ENCODE assay signal across 8 cellular contexts in the genomic region with DNA sequence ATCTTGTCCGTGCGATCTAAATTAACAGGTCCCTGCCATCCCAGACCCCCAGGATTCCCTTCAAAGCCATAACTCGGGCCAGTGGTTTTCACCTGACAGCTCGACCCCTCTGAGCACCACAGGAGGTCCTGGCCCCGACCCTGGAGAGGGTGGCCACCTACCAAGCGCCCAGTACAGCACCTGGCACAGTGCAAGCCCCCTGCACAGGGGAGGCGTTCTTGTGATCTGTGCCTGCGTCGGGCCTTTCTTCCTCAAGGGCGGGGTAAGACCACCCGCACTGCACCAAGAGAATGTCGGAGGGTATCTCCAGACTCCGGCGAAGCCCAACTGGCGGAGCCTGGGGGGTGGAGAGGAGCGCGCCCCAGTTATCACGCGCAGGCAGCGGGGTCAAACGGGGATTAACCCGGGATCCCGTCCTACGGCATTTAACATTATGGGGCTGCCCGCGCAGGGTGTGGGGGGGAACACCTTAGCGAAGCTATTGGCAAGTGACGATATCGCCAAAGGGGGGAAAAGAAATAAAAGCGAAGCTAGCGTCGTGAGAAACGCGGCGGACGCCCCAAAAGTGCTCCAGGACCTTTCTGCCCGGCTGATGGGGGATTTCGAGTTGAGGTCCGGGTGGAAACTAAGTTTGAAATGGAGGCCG. TPM values are rescaled to one million over a fixed set of nuclear protein-coding genes. Genes with fewer than 3 reads are reported as not detected.
A peak's percentile ranks its signal among the peaks of the same experiment; 100 is the strongest.
DNase-seq lines count a peak whose midpoint lies in the region; ATAC-seq and TF ChIP-seq lines count a peak whose summit lies in the region.

No MANE protein-coding gene starts in this region.

- intact Hi-C loops in lower leg skin (cut with DNase I; ENCODE audit: low total_unique reads): no loop called here

- in situ Hi-C loops in GM13977 (cut with MboI; ENCODE audit: low pct_unique_long_range_greater_than_20kb, low sequenced_read_pairs, unreplicated experiment): no loop called here

- peak overlapping the region; percentile 97 to 100 for H3K27ac Mint-ChIP-seq in stimulated activated naive CD8-positive, alpha-beta T cell treated with anti-CD3 and anti-CD28 coated beads, Interleukin-15, amount 100 ng/mL, for 72 hours

- TF ChIP-seq POLR2A in lower leg skin (IDR thresholded peaks at IDR 0.05): no peak

- DNase-seq in ELF-1 (ENCODE audit: low read depth, low spot score) (peak; percentile 78), RWPE1 (ENCODE audit: low spot score) (no peak), lower leg skin (ENCODE audit: low spot score in 2 of 2) (peak in 1 of 2 donors; percentile 91), GM13977 (ENCODE audit: low spot score) (no peak), HK-2 (ENCODE audit: unreplicated experiment) (no peak)
- DNase-seq in central memory CD4-positive, alpha-beta T cell: peak; percentile 43
- DNase-seq in stimulated activated naive CD8-positive, alpha-beta T cell treated with anti-CD3 and anti-CD28 coated beads, Interleukin-15, amount 100 ng/mL, for 72 hours: peak; percentile 57 to 58
- no peak for DNase-seq in activated CD4-positive, CD25-positive, alpha-beta regulatory T cell (lab: John Stamatoyannopoulos, UW)

- 0 to 1% methylated on average over 38 to 40 of the region's 40 CpGs for WGBS in lower leg skin, 2 donors

- peaks cover 58% of the 10 kb centered on the region for H3K4me1 Mint-ChIP-seq in stimulated activated naive CD8-positive, alpha-beta T cell treated with anti-CD3 and anti-CD28 coated beads, Interleukin-15, amount 100 ng/mL, for 72 hours

- H3K27me3 Mint-ChIP-seq in stimulated activated naive CD8-positive, alpha-beta T cell treated with anti-CD3 and anti-CD28 coated beads, Interleukin-15, amount 100 ng/mL, for 72 hours: no peaks in the 10 kb centered on the region

- no peak for ATAC-seq in stimulated activated naive CD8-positive, alpha-beta T cell treated with anti-CD3 and anti-CD28 coated beads, Interleukin-15, amount 100 ng/mL, for 72 hours

- H3K4me3 Mint-ChIP-seq in stimulated activated naive CD8-positive, alpha-beta T cell treated with anti-CD3 and anti-CD28 coated beads, Interleukin-15, amount 100 ng/mL, for 72 hours: peak overlapping the region; percentile 90 to 96

- TF ChIP-seq CTCF in RWPE1 (conservative IDR thresholded peaks at IDR 0.05; ENCODE audit: low read depth) (no peak), lower leg skin (IDR thresholded peaks at IDR 0.05) (no peak), GM13977 (IDR thresholded peaks at IDR 0.05; ENCODE audit: extremely low read depth, insufficient read depth, missing control alignments) (no peak)

- no peaks in the 10 kb centered on the region for H3K9me3 Mint-ChIP-seq in stimulated activated naive CD8-positive, alpha-beta T cell treated with anti-CD3 and anti-CD28 coated beads, Interleukin-15, amount 100 ng/mL, for 72 hours

- H3K27ac ChIP-seq in RWPE1: peak overlapping the region; percentile 99

- POLR2A ChIA-PET in RWPE1 (lab: Yijun Ruan, JAX; ENCODE audit: low non-redundant PET): interaction anchor here (1.0 to 1.3 kb wide), 2 partner anchors 20 to 80 kb away, joined by 3 read pairs; partner anchors contain the start of genes ECH1, MRPS12 and SARS2

- CTCF ChIA-PET in RWPE1 (lab: Yijun Ruan, JAX): interaction anchor here (0.6 to 1.2 kb wide), 5 partner anchors 38 to 79 kb away, joined by 3 to 6 read pairs (median 4); partner anchors contain the start of genes MRPS12 and SARS2

- peak overlapping the region; percentile 48 for H3K4me3 ChIP-seq in lower leg skin (ENCODE audit: low read depth, poor library complexity, severe bottlenecking)

RNA-seq across cellular contexts. Expression of gene HNRNPL, which starts 1.3 kb away (rescaled TPM):
- 100 to 1,000 TPM; 147 to 203 (median 177) TPM for total RNA-seq in lower leg skin

RNA-seq across cellular contexts. Expression of gene ECH1, which starts 19.5 kb away (rescaled TPM):
- total RNA-seq in lower leg skin: 100 to 1,000 TPM in 2 of 4 donors, 10 to 100 TPM in 2; 59.4 to 197 (median 109) TPM

RNA-seq across cellular contexts. Expression of gene RINL, which starts 27.0 kb away (rescaled TPM):
- total RNA-seq in lower leg skin: 10 to 100 TPM in 3 of 4 donors, 1 to 10 TPM in 1; 5.5 to 14.0 (median 11.6) TPM

RNA-seq across cellular contexts. Expression of gene LGALS4, which starts 38.4 kb away (rescaled TPM):
- total RNA-seq in lower leg skin: 1 to 10 TPM; 1.1 to 2.7 (median 1.9) TPM

RNA-seq across cellular contexts. Expression of gene SIRT2, which starts 48.3 kb away (rescaled TPM):
- total RNA-seq in lower leg skin: 100 to 1,000 TPM in 2 of 4 donors, 10 to 100 TPM in 2; 84.6 to 119 (median 101) TPM

Comparison
In these comparisons a context has a peak if more than half of its experiments do, and no peak if none do; other contexts are left out.
1. DNase-seq: peak in ELF-1 (single experiment), central memory CD4-positive, alpha-beta T cell (single experiment) and stimulated activated naive CD8-positive, alpha-beta T cell treated with anti-CD3 and anti-CD28 coated beads, Interleukin-15, amount 100 ng/mL, for 72 hours (2 of 2); none in RWPE1 (single experiment), GM13977 (single experiment), HK-2 (single experiment) and activated CD4-positive, CD25-positive, alpha-beta regulatory T cell (0 of 4).